ENCODE assay signal across 8 cellular contexts in genomic region chr6:37018152-37019064, GRCh38. TPM values are rescaled to one million over a fixed set of nuclear protein-coding genes. Genes with fewer than 3 reads are reported as not detected.
A peak's percentile ranks its signal among the peaks of the same experiment; 100 is the strongest.
DNase-seq lines count a peak whose midpoint lies in the region; ATAC-seq and TF ChIP-seq lines count a peak whose summit lies in the region.

No MANE protein-coding gene starts in this region.

- 16 to 19% methylated on average over 7 to 9 of the region's 9 CpGs for WGBS in endodermal cell (ENCODE audit: insufficient coverage in 1 of 2, insufficient read length in 1 of 2), 2 experiments

- ATAC-seq in GM21526 (IDR thresholded peaks at IDR 0.05; ENCODE audit: low FRiP score, unreplicated experiment) = peak; percentile 78

- no peaks in the 10 kb centered on the region for H3K9me3 ChIP-seq in endodermal cell (ENCODE audit: control insufficient read depth, low read length)
- no peaks in the 10 kb centered on the region for H3K9me3 ChIP-seq in muscle layer of colon (ENCODE audit: low read length)

- H3K9ac ChIP-seq in endodermal cell (ENCODE audit: extremely low read depth, low read length, poor library complexity, severe bottlenecking) (no peak overlapping the region), muscle layer of colon (ENCODE audit: low read length) (peak overlapping the region; percentile 3)

- no peak overlapping the region for H3K27ac Mint-ChIP-seq in endodermal cell

- H3K36me3 ChIP-seq in endodermal cell (ENCODE audit: control insufficient read depth, insufficient read depth, low read length) = no peaks in the 10 kb centered on the region
- H3K36me3 ChIP-seq in muscle layer of colon (ENCODE audit: insufficient read depth, low read length) = no peaks in the 10 kb centered on the region

- H3K27me3 ChIP-seq in endodermal cell (ENCODE audit: control insufficient read depth, insufficient read depth, low read length, poor library complexity, severe bottlenecking) (no peaks in the 10 kb centered on the region), muscle layer of colon (ENCODE audit: control insufficient read depth in 1 of 2, insufficient read depth in 2 of 2, low read length in 2 of 2) (no peaks in the 10 kb centered on the region)

- H3K27ac ChIP-seq in endodermal cell (ENCODE audit: low read depth, low read length) = no peak overlapping the region
- peak overlapping the region; percentile 71 for H3K27ac ChIP-seq in muscle layer of colon (ENCODE audit: low read depth, low read length)

- peak; percentile 96 for TF ChIP-seq CTCF in endodermal cell (conservative IDR thresholded peaks at IDR 0.05)

- no peaks in the 10 kb centered on the region for H3K27me3 Mint-ChIP-seq in endodermal cell (ENCODE audit: insufficient read depth)

- H3K4me1 ChIP-seq in endodermal cell (ENCODE audit: control insufficient read depth, insufficient read depth, low read length) (peaks cover 8% of the 10 kb centered on the region), muscle layer of colon (ENCODE audit: insufficient read depth, low read length) (peaks cover 16% of the 10 kb centered on the region)

- no peak overlapping the region for H3K4me3 Mint-ChIP-seq in endodermal cell

- H3K4me3 ChIP-seq in endodermal cell (ENCODE audit: low read length) (no peak overlapping the region), muscle layer of colon (ENCODE audit: low read depth in 1 of 2, low read length in 2 of 2) (no peak overlapping the region)

- H3K36me3 Mint-ChIP-seq in endodermal cell (ENCODE audit: low read depth) = no peaks in the 10 kb centered on the region

- no peaks in the 10 kb centered on the region for H3K9me3 Mint-ChIP-seq in endodermal cell

- peak; percentile 90 for DNase-seq in D341Med (ENCODE audit: low spot score)
- peak; percentile 87 for DNase-seq in HuH-7 (ENCODE audit: low spot score)
- peak; percentile 79 for DNase-seq in NOMO-1 treated with dmso at 0.1 percent for 144 hours (lab: John Stamatoyannopoulos, UW; ENCODE audit: unreplicated experiment)
- DNase-seq in activated CD8-positive, alpha-beta memory T cell treated with anti-CD3 and anti-CD28 coated beads for 48 hours (ENCODE audit: low read depth in 2 of 3, low spot score in 2 of 3) = peak; percentile 61 to 77 (median 73)
- peak; percentile 97 for DNase-seq in endodermal cell
- peak; percentile 84 for DNase-seq in stimulated activated CD8-positive, alpha-beta memory T cell treated with anti-CD3 and anti-CD28 coated beads, Interleukin-4, amount 100 ng/mL, for 24 hours (ENCODE audit: low read depth)

- H3K4me1 Mint-ChIP-seq in endodermal cell = peaks cover 11% of the 10 kb centered on the region

RNA-seq across cellular contexts. Expression of gene FGD2, which starts 13.0 kb away (rescaled TPM):
- not detected for total RNA-seq in endodermal cell
- not detected for polyA plus RNA-seq in endodermal cell (2013, experiment 1 of 2)
- polyA plus RNA-seq in endodermal cell (2013, experiment 2 of 2) = not detected

RNA-seq across cellular contexts. Expression of gene MTCH1, which starts 32.4 kb away (rescaled TPM):
- total RNA-seq in endodermal cell = 100 to 1,000 TPM; 226 to 235 TPM
- polyA plus RNA-seq in endodermal cell (2013, experiment 1 of 2) = 162 TPM
- polyA plus RNA-seq in endodermal cell (2013, experiment 2 of 2) = 156 TPM
